ENCODE assay signal across 8 cellular contexts in genomic region chr19:44914436-44915206, GRCh38. TPM values are rescaled to one million over a fixed set of nuclear protein-coding genes. Genes with fewer than 3 reads are reported as not detected.
DNase-seq lines count a peak whose midpoint lies in the region; ATAC-seq and TF ChIP-seq lines count a peak whose summit lies in the region.
"Not testable (repeated sequence)": the region's sequence is repeated elsewhere in the genome, so short reads cannot be mapped to it uniquely, and the experiment has no call there.

APOC1 (plus strand) TSS chr19:44914608; CDS start chr19:44914892, 284 bp downstream.

- not testable (repeated sequence) for H3K9me3 ChIP-seq in adrenal gland (replicated peaks in 1 of 3); tibial artery

- not testable (repeated sequence) for TF ChIP-seq CTCF in GM12864 (IDR thresholded peaks at IDR 0.05; ENCODE audit: low read depth, low read length, missing control alignments); adrenal gland (IDR thresholded peaks at IDR 0.05); tibial artery (IDR thresholded peaks at IDR 0.05)

- H3K36me3 ChIP-seq in adrenal gland (replicated peaks in 1 of 2); tibial artery: not testable (repeated sequence)

- peak within 1 kb of the TSS; percentile 60 for H3K4me3 ChIP-seq in GM12864 (ENCODE audit: low read depth, low read length)
- H3K4me3 ChIP-seq in adrenal gland = peak within 1 kb of the TSS; percentile 13 to 70 (median 22)
- H3K4me3 ChIP-seq in tibial artery = peak within 1 kb of the TSS; percentile 43 to 55

- H3K27me3 ChIP-seq in adrenal gland = not testable (repeated sequence)
- peaks cover 0 to 25% of the 10 kb centered on the region in 2 donors for H3K27me3 ChIP-seq in tibial artery

- ATAC-seq in HG02870 (IDR thresholded peaks at IDR 0.05; ENCODE audit: unreplicated experiment) (peak; percentile 95), left cardiac atrium (peak; percentile 89 to 92)

- 4 to 11% (median 7%) methylated on average over 22 to 27 of the region's 28 CpGs for WGBS in adrenal gland, 4 donors

- H3K4me1 ChIP-seq in adrenal gland (replicated peaks in 1 of 2) (peaks cover 35 to 40% of the 10 kb centered on the region in 2 donors), tibial artery (peaks cover 0 to 19% (median 7%) of the 10 kb centered on the region in 4 donors)

- TF ChIP-seq POLR2A in adrenal gland (IDR thresholded peaks at IDR 0.05) = peak; percentile 42 to 61

- intact Hi-C loops in adrenal gland (cut with DNase I); left cardiac atrium (cut with DNase I); posterior cingulate gyrus (cut with DNase I); tibial artery (cut with DNase I; ENCODE audit: low total_unique reads): not testable (repeated sequence)

- peak; percentile 65 for DNase-seq in GM12864 (ENCODE audit: low read depth)
- peak; percentile 82 for DNase-seq in NCI-H146 treated with DMSO at 0.1 percent for 48 hours (lab: John Stamatoyannopoulos, UW; ENCODE audit: unreplicated experiment)
- DNase-seq in T-helper 1 cell = peak; percentile 33 to 85 (median 56)
- peak; percentile 90 to 96 (median 93) for DNase-seq in adrenal gland
- peak; percentile 86 for DNase-seq in left cardiac atrium
- peak; percentile 61 to 97 (median 84) for DNase-seq in posterior cingulate gyrus
- DNase-seq in tibial artery = peak; percentile 78 to 89

- H3K27ac ChIP-seq in adrenal gland = peak within 1 kb of the TSS; percentile 78 to 92 (median 87)
- not testable (repeated sequence) for H3K27ac ChIP-seq in tibial artery

RNA-seq across cellular contexts. Expression of gene APOC1, which starts in this region (rescaled TPM):
- total RNA-seq in adrenal gland (1,000 to 10,000 TPM; 1,263 to 3,854 (median 2,160) TPM), left cardiac atrium (1 to 10 TPM; 2.7 to 4.6 TPM)
- polyA plus RNA-seq in adrenal gland = 1,000 to 10,000 TPM in 2 of 3 donors, 100 to 1,000 TPM in 1; 583 to 2,292 (median 2,067) TPM

Comparison
In these comparisons a context has a peak if more than half of its experiments do, and no peak if none do; other contexts are left out.
1. RNA of gene APOC1 (total RNA-seq): 1,263 to 3,854 TPM in adrenal gland; 2.7 to 4.6 TPM in left cardiac atrium; every median in the first group is over 100 times any median in the second.
2. Peak in every context shown above with its lines, with median percentiles within 50 percentile points of each other: DNase-seq and H3K4me3 ChIP-seq.